In the genomic region with DNA sequence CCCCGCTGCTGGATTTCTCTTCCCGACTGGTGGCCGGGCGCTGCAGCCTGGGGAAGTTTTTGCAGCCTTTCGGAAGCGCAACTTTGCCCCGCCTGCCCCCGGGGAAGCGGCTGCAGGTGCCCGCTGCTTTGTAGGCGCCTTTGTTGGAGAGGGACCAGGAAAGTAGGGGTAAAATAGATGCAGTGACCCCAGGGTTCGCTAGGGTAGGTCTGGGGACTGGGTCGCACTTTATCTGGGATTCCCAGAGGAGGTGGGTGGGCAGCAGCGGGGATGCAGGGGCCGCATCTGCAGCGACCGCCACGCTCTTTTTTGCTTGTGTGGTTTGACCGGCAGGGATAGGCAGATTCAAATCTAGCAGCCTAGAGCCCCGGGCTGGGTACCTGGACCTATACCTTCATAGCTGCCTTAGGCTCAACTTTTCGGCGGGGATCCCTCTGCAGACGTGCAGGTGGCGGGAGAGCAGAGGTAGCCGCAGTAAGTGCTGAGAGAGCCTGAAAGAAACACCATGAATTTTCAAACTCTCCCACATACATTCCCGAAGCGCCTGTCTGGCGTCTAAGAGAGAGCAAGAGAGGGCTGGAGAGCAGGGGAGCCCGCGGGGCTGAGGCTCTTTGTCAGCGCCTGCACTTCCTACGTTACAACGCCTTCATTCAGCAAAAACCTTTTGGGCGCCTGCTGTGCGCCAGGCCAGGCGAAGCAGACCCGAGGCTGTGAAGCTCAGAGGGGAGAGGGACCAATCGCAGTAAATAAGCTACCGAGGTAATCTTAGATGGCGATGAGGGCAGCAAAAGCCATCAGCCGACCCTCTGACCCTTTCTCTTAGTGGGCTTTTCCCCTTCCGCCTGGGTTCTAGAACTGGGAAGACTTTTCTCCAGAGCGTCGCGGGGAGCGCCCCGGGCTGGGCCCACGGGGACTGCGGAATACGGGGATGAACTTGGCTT, we compare ENCODE assay signal across 9 cellular contexts. TPM values are rescaled to one million over a fixed set of nuclear protein-coding genes. Genes with fewer than 3 reads are reported as not detected.
A peak's percentile ranks its signal among the peaks of the same experiment; 100 is the strongest.
DNase-seq lines count a peak whose midpoint lies in the region; ATAC-seq and TF ChIP-seq lines count a peak whose summit lies in the region.
"Had no signal": no experiment of that assay in that cellular context is flagged by ENCODE, and none has a peak within 500 bp of the region (broad histone marks: within the 10 kb centered on the region; RNA-seq: fewer than 3 reads in every experiment).

No MANE protein-coding gene starts in this region.

- WGBS in IMR-90 (ENCODE audit: extremely low coverage in 2 of 2, insufficient read length in 1 of 2), 2 experiments = 0% methylated on average over 2 of the region's 50 CpGs; no CpG with 5 or more reads in 1 of the 2 experiments

- peak in 1 of 5 donors; percentile 9 for DNase-seq in CD4-positive, alpha-beta memory T cell
- DNase-seq in IMR-90 (no peak), mesothelial cell of epicardium (ENCODE audit: low spot score in 2 of 2, unreplicated experiment in 2 of 2) (peak in 1 of 2 experiments; percentile 51), HUDEP-2 (lab: John Stamatoyannopoulos, UW; ENCODE audit: unreplicated experiment in 76 of 76) (no peak), Ammon's horn (ENCODE audit: low spot score) (no peak)
- peak; percentile 42 for DNase-seq in activated naive CD8-positive, alpha-beta T cell treated with anti-CD3 and anti-CD28 coated beads, Interleukin-2, amount 10 ng/mL, durations not matched to agents 7 days and 5 days

- ATAC-seq in IMR-90 (ENCODE audit: low read depth) (no peak), GM18867 (IDR thresholded peaks at IDR 0.05; ENCODE audit: unreplicated experiment) (no peak), GM19395 (IDR thresholded peaks at IDR 0.05; ENCODE audit: unreplicated experiment) (no peak)
- no peak for ATAC-seq in activated naive CD8-positive, alpha-beta T cell treated with anti-CD3 and anti-CD28 coated beads, Interleukin-2, amount 10 ng/mL, durations not matched to agents 7 days and 5 days (ENCODE audit: low read depth)

- BruUV-seq in IMR-90 (replicated peaks; lab: Mats Ljungman, UMichigan) = no TSS peak

- H3K9me1 ChIP-seq in IMR-90 (ENCODE audit: insufficient read depth, low read length) = no peaks in the 10 kb centered on the region

- peaks cover 0 to 5% (median 0%) of the 10 kb centered on the region in 8 donors for H3K9me3 Mint-ChIP-seq in CD4-positive, alpha-beta memory T cell
- no peaks in the 10 kb centered on the region for H3K9me3 Mint-ChIP-seq in activated naive CD8-positive, alpha-beta T cell treated with anti-CD3 and anti-CD28 coated beads, Interleukin-2, amount 10 ng/mL, durations not matched to agents 7 days and 5 days
- no peaks in the 10 kb centered on the region for H3K9me3 Mint-ChIP-seq in mesothelial cell of epicardium

- H3K18ac ChIP-seq in IMR-90 (ENCODE audit: low read depth, low read length) = no peak overlapping the region

- no peak overlapping the region for H3K56ac ChIP-seq in IMR-90 (ENCODE audit: extremely low read depth, insufficient read depth, low read length)

- no peak overlapping the region for H4K5ac ChIP-seq in IMR-90 (ENCODE audit: low read depth, low read length)

- H2BK120ac ChIP-seq in IMR-90 (ENCODE audit: low read depth, low read length) = no peak overlapping the region

- no peak overlapping the region for H2BK20ac ChIP-seq in IMR-90 (ENCODE audit: low read depth, low read length)

- H4K8ac ChIP-seq in IMR-90 (ENCODE audit: low read depth in 2 of 2, low read length in 2 of 2) = no peak overlapping the region

- H3K27ac ChIP-seq in CD4-positive, alpha-beta memory T cell (ENCODE audit: low read depth, low read length) = no peak overlapping the region
- H3K27ac ChIP-seq in IMR-90 (ENCODE audit: insufficient read depth, low read length) = no peak overlapping the region

- no peak for TF ChIP-seq RAD21 in IMR-90 (IDR thresholded peaks at IDR 0.05; ENCODE audit: low read length)

- no peak overlapping the region for H3K23ac ChIP-seq in IMR-90 (ENCODE audit: low read depth, low read length)

- TF ChIP-seq CTCF in IMR-90 (conservative IDR thresholded peaks at IDR 0.05; ENCODE audit: low read depth, low read length) = no peak
- no peak for TF ChIP-seq CTCF in mesothelial cell of epicardium (IDR thresholded peaks at IDR 0.05; ENCODE audit: unreplicated experiment)

- intact Hi-C loops in CD4-positive, alpha-beta memory T cell (cut with micrococcal nuclease) = no loop called here
- intact Hi-C loops in IMR-90 (cut with micrococcal nuclease) = no loop called here

- in situ Hi-C loops in IMR-90 (cut with MboI; ENCODE audit: low sequenced_read_pairs) = no loop called here

- no peaks in the 10 kb centered on the region for H3K36me3 ChIP-seq in CD4-positive, alpha-beta memory T cell (ENCODE audit: insufficient read depth, low read length)
- H3K36me3 ChIP-seq in IMR-90 (ENCODE audit: control insufficient read depth, insufficient read depth, low read length) = no peaks in the 10 kb centered on the region

- no peaks in the 10 kb centered on the region for H3K79me1 ChIP-seq in IMR-90 (ENCODE audit: low read depth in 1 of 2, low read length in 2 of 2)

- no peak overlapping the region for H2BK5ac ChIP-seq in IMR-90 (ENCODE audit: low read depth, low read length, poor library complexity, severe bottlenecking)

- peaks cover 35% of the 10 kb centered on the region for H3K27me3 ChIP-seq in CD4-positive, alpha-beta memory T cell (ENCODE audit: insufficient read depth, low read length)
- H3K27me3 ChIP-seq in IMR-90 (ENCODE audit: control insufficient read depth, insufficient read depth, low read length) = peaks cover 30% of the 10 kb centered on the region

- H3K14ac ChIP-seq in IMR-90 (replicated peaks; ENCODE audit: low read depth, low read length) = no peak overlapping the region

- no peak overlapping the region; the same call in 1 of the 2 replicates for H3K4me2 ChIP-seq in IMR-90 (ENCODE audit: low read depth, low read length)

- dilution Hi-C loops in IMR-90 (cut with HindIII; ENCODE audit: low sequenced_read_pairs, unreplicated experiment) = no loop called here

- peaks cover 39 to 59% of the 10 kb centered on the region in 2 donors for H3K27me3 Mint-ChIP-seq in CD4-positive, alpha-beta memory T cell
- peaks cover 71% of the 10 kb centered on the region for H3K27me3 Mint-ChIP-seq in activated naive CD8-positive, alpha-beta T cell treated with anti-CD3 and anti-CD28 coated beads, Interleukin-2, amount 10 ng/mL, durations not matched to agents 7 days and 5 days
- peaks cover 90% of the 10 kb centered on the region for H3K27me3 Mint-ChIP-seq in mesothelial cell of epicardium (ENCODE audit: low read depth)

- H3K27ac Mint-ChIP-seq in CD4-positive, alpha-beta memory T cell = no peak overlapping the region
- H3K27ac Mint-ChIP-seq in activated naive CD8-positive, alpha-beta T cell treated with anti-CD3 and anti-CD28 coated beads, Interleukin-2, amount 10 ng/mL, durations not matched to agents 7 days and 5 days = no peak overlapping the region
- peak overlapping the region; percentile 28 for H3K27ac Mint-ChIP-seq in mesothelial cell of epicardium

- peak overlapping the region; percentile 65 to 84 (median 77) for H3K4me3 Mint-ChIP-seq in CD4-positive, alpha-beta memory T cell
- peak overlapping the region; percentile 68 for H3K4me3 Mint-ChIP-seq in activated naive CD8-positive, alpha-beta T cell treated with anti-CD3 and anti-CD28 coated beads, Interleukin-2, amount 10 ng/mL, durations not matched to agents 7 days and 5 days
- H3K4me3 Mint-ChIP-seq in mesothelial cell of epicardium = peak overlapping the region; percentile 73

- no peak overlapping the region for H4K91ac ChIP-seq in IMR-90 (ENCODE audit: insufficient read depth, low read depth, low read length)

- H3K4me3 ChIP-seq in CD4-positive, alpha-beta memory T cell (ENCODE audit: low read length in 2 of 2) = peak overlapping the region in 1 of 2 donors; percentile 16
- no peak overlapping the region for H3K4me3 ChIP-seq in IMR-90 (ENCODE audit: insufficient read depth, low read depth, low read length)

- POLR2A ChIA-PET in CD4-positive, alpha-beta memory T cell (lab: Charles Lee; ENCODE audit: partially characterized antibody) = no interaction called here
- POLR2A ChIA-PET in IMR-90 (lab: Charles Lee; ENCODE audit: unreplicated experiment) = no interaction called here
- POLR2A ChIA-PET in activated naive CD8-positive, alpha-beta T cell treated with anti-CD3 and anti-CD28 coated beads, Interleukin-2, amount 10 ng/mL, durations not matched to agents 7 days and 5 days (lab: Charles Lee) = interaction anchor here (0.6 kb wide), 1 partner anchor 747 kb away, joined by 3 read pairs; no protein-coding TSS in a partner anchor

- CTCF ChIA-PET in CD4-positive, alpha-beta memory T cell (lab: Charles Lee; ENCODE audit: partially characterized antibody) = no interaction called here
- CTCF ChIA-PET in IMR-90 (lab: Yijun Ruan, JAX) = no interaction called here

- H3K36me3 Mint-ChIP-seq in CD4-positive, alpha-beta memory T cell = no peaks in the 10 kb centered on the region
- no peaks in the 10 kb centered on the region for H3K36me3 Mint-ChIP-seq in activated naive CD8-positive, alpha-beta T cell treated with anti-CD3 and anti-CD28 coated beads, Interleukin-2, amount 10 ng/mL, durations not matched to agents 7 days and 5 days
- no peaks in the 10 kb centered on the region for H3K36me3 Mint-ChIP-seq in mesothelial cell of epicardium

- H2AFZ ChIP-seq in IMR-90 (replicated peaks; ENCODE audit: low read length, poor library complexity) = peak overlapping the region; percentile 71

- no peak overlapping the region for H2AK9ac ChIP-seq in IMR-90 (replicated peaks; ENCODE audit: low read depth, low read length, poor library complexity)

- H3K9ac ChIP-seq in IMR-90 (ENCODE audit: low read depth, low read length) = no peak overlapping the region

- H2BK15ac ChIP-seq in IMR-90 (ENCODE audit: low read depth, low read length) = no peak overlapping the region

- H4K20me1 ChIP-seq in IMR-90 (ENCODE audit: insufficient read depth, low read length) = no peaks in the 10 kb centered on the region

- no peaks in the 10 kb centered on the region for H3K9me3 ChIP-seq in CD4-positive, alpha-beta memory T cell (ENCODE audit: control insufficient read depth in 1 of 2, low read length in 2 of 2)
- no peaks in the 10 kb centered on the region for H3K9me3 ChIP-seq in IMR-90 (ENCODE audit: control insufficient read depth, insufficient read depth, low read length)

- peaks cover 11 to 38% (median 27%) of the 10 kb centered on the region in 4 donors for H3K4me1 Mint-ChIP-seq in CD4-positive, alpha-beta memory T cell
- H3K4me1 Mint-ChIP-seq in activated naive CD8-positive, alpha-beta T cell treated with anti-CD3 and anti-CD28 coated beads, Interleukin-2, amount 10 ng/mL, durations not matched to agents 7 days and 5 days = peaks cover 16% of the 10 kb centered on the region
- H3K4me1 Mint-ChIP-seq in mesothelial cell of epicardium = peaks cover 28% of the 10 kb centered on the region

- H3K4ac ChIP-seq in IMR-90 (ENCODE audit: low read depth, low read length) = no peak overlapping the region

- no peak overlapping the region for H2AK5ac ChIP-seq in IMR-90 (ENCODE audit: low read depth, low read length)

- H3K4me1 ChIP-seq in CD4-positive, alpha-beta memory T cell (ENCODE audit: insufficient read depth, low read length) = peaks cover 31% of the 10 kb centered on the region
- no peaks in the 10 kb centered on the region for H3K4me1 ChIP-seq in IMR-90 (ENCODE audit: control insufficient read depth, insufficient read depth, low read length)

- no peak for TF ChIP-seq POLR2A in IMR-90 (IDR thresholded peaks at IDR 0.05; ENCODE audit: low read depth, low read length)

RNA-seq across cellular contexts. Expression of gene SV2C, which starts 0.6 kb away (rescaled TPM):
- not detected for total RNA-seq in CD4-positive, alpha-beta memory T cell
- polyA plus RNA-seq in CD4-positive, alpha-beta memory T cell = under 1 TPM in 1 of 2 donors, not detected in 1; 0.02 TPM
- not detected in 2 replicates for total RNA-seq in IMR-90 (2012; rRNA removed)
- polyA plus RNA-seq in IMR-90 (2012; rRNA removed) = not detected in 2 replicates
- polyA plus RNA-seq in IMR-90 (2012; cell fraction: cytosol; rRNA removed) = not detected in 2 replicates
- not detected in 2 replicates for polyA plus RNA-seq in IMR-90 (2012; cell fraction: nucleus; rRNA removed; ENCODE audit: low replicate concordance)
- under 1 TPM; 0.03 TPM for total RNA-seq in activated naive CD8-positive, alpha-beta T cell treated with anti-CD3 and anti-CD28 coated beads, Interleukin-2, amount 10 ng/mL, durations not matched to agents 7 days and 5 days
- 0.02 to 0.18 TPM (median 0.05 TPM) in 3 replicates for total RNA-seq in mesothelial cell of epicardium
- total RNA-seq: fibroblast of villous mesenchyme had no signal
